8 cellular contexts compared by ENCODE assay signal in genomic region chr6:35258858-35259193, GRCh38. TPM values are rescaled to one million over a fixed set of nuclear protein-coding genes. Genes with fewer than 3 reads are reported as not detected.
DNase-seq lines count a peak whose midpoint lies in the region; ATAC-seq, FAIRE-seq and TF ChIP-seq lines count a peak whose summit lies in the region.

No MANE protein-coding gene starts in this region.

- no peak for TF ChIP-seq CTCF in HCT116 (IDR thresholded peaks at IDR 0.05 in 2 of 3, conservative IDR thresholded peaks at IDR 0.05 in 1 of 3; ENCODE audit: borderline replicate concordance in 1 of 3, insufficient read depth in 1 of 3, low read depth in 2 of 3, low read length in 2 of 3)
- TF ChIP-seq CTCF in GM12878 (IDR thresholded peaks at IDR 0.05 in 2 of 3, conservative IDR thresholded peaks at IDR 0.05 in 1 of 3; ENCODE audit: control insufficient read depth in 2 of 3, extremely low read depth in 1 of 3, insufficient read depth in 1 of 3, low read depth in 3 of 3, low read length in 3 of 3) = no peak
- no peak for TF ChIP-seq CTCF in kidney (IDR thresholded peaks at IDR 0.05; ENCODE audit: borderline replicate concordance, extremely low read depth, insufficient read depth)

- POLR2A ChIA-PET in HCT116 (lab: Charles Lee) (interaction anchor here (1.1 kb wide), 1 partner anchor 8 kb away, joined by 4 read pairs; no protein-coding TSS in a partner anchor), GM12878 (lab: Charles Lee) (interaction anchor here (0.9 to 2.9 kb wide), 6 partner anchors 9 to 45 kb away, joined by 3 to 10 read pairs (median 5); partner anchors contain the start of gene DEF6)

- H3K9me3 ChIP-seq in HCT116 (ENCODE audit: control insufficient read depth in 1 of 2, insufficient read depth in 1 of 2, low read depth in 1 of 2, low read length in 2 of 2) (no peaks in the 10 kb centered on the region), GM12878 (replicated peaks; ENCODE audit: control insufficient read depth, insufficient read depth, low read length) (no peaks in the 10 kb centered on the region), kidney (ENCODE audit: control insufficient read depth in 1 of 2, low read length in 2 of 2) (no peaks in the 10 kb centered on the region)

- H3K4me1 ChIP-seq in HCT116 (ENCODE audit: control insufficient read depth in 1 of 2, insufficient read depth in 2 of 2, low read length in 2 of 2) = peaks cover 20 to 40% of the 10 kb centered on the region in 2 experiments
- H3K4me1 ChIP-seq in GM12878 (ENCODE audit: control insufficient read depth, insufficient read depth, low read length) = no peaks in the 10 kb centered on the region; the same call in 1 of the 2 replicates
- peaks cover 5 to 12% of the 10 kb centered on the region in 2 donors for H3K4me1 ChIP-seq in kidney (ENCODE audit: control insufficient read depth in 1 of 2, insufficient read depth in 1 of 2, low read depth in 1 of 2, low read length in 2 of 2)

- H3K27ac ChIP-seq in HCT116 (ENCODE audit: low read depth, low read length) (peak overlapping the region; percentile 63), GM12878 (ENCODE audit: control insufficient read depth, insufficient read depth) (peak overlapping the region; percentile 85), kidney (ENCODE audit: low read depth in 2 of 2, low read length in 2 of 2) (peak overlapping the region; percentile 80 to 96)

- in situ Hi-C loops in GM12878 (cut with MboI) = no loop called here

- no peaks in the 10 kb centered on the region for H3K9me2 ChIP-seq in HCT116 (ENCODE audit: insufficient read depth)

- H3K9ac ChIP-seq in HCT116 (ENCODE audit: low read length) (peak overlapping the region; percentile 86), GM12878 (ENCODE audit: control insufficient read depth, insufficient read depth, low read length) (peak overlapping the region; percentile 84), kidney (ENCODE audit: low read length in 2 of 2) (peak overlapping the region; percentile 44 to 95)

- H3K27me3 ChIP-seq in HCT116 (ENCODE audit: insufficient read depth, low read length) (no peaks in the 10 kb centered on the region), GM12878 (replicated peaks in 1 of 2; ENCODE audit: control insufficient read depth in 2 of 2, insufficient read depth in 2 of 2, low read length in 1 of 2) (no peaks in the 10 kb centered on the region)

- RAD21 ChIA-PET in HCT116 (lab: Charles Lee; ENCODE audit: low non-redundant PET in 1 of 2, low total read pairs in 2 of 2, uncharacterized antibody in 2 of 2, unreplicated experiment in 2 of 2) (no interaction called here), GM12878 (lab: Charles Lee; ENCODE audit: unreplicated experiment) (interaction anchor here (1.0 to 1.7 kb wide), 5 partner anchors 40 to 69 kb away, joined by 3 to 9 read pairs (median 5); no protein-coding TSS in a partner anchor)

- H3K4me2 ChIP-seq in HCT116 (ENCODE audit: low read length) (peak overlapping the region; percentile 95), GM12878 (ENCODE audit: control insufficient read depth, insufficient read depth) (peak overlapping the region; percentile 87)

- H4K20me1 ChIP-seq in HCT116 (ENCODE audit: insufficient read depth) (no peaks in the 10 kb centered on the region), GM12878 (ENCODE audit: control insufficient read depth, insufficient read depth) (no peaks in the 10 kb centered on the region)

- CTCF ChIA-PET in HCT116 (lab: Charles Lee) (interaction anchor here (0.9 to 1.2 kb wide), 4 partner anchors 18 to 479 kb away, joined by 3 to 4 read pairs (median 4); partner anchors contain the start of gene ARMC12), GM12878 (lab: Yijun Ruan, JAX) (interaction anchor here (0.9 to 5.0 kb wide), 8 partner anchors 11 to 191 kb away, joined by 3 to 52 read pairs (median 6); partner anchors contain the start of gene DEF6)

- no peak for TF ChIP-seq POLR2A in HCT116 (IDR thresholded peaks at IDR 0.05; ENCODE audit: borderline replicate concordance, extremely low read depth, insufficient read depth, insufficient read length)
- no peak for TF ChIP-seq POLR2A in GM12878 (IDR thresholded peaks at IDR 0.05; ENCODE audit: low read depth, low read length)

- DNase-seq in NCI-H1436 (lab: John Stamatoyannopoulos, UW) (peak; percentile 62), NCI-H1436 treated with DMSO at 0.1 percent for 48 hours (lab: John Stamatoyannopoulos, UW) (no peak), HCT116 (ENCODE audit: low read depth, low spot score) (peak; percentile 32), NCI-H69 (lab: John Stamatoyannopoulos, UW) (peak; percentile 89), GM12878 (ENCODE audit: low read depth, low spot score) (no peak), kidney (no peak)
- peak; percentile 19 to 35 for DNase-seq in stimulated activated CD8-positive, alpha-beta memory T cell treated with anti-CD3 and anti-CD28 coated beads, Interleukin-15, amount 100 ng/mL, for 48 hours (ENCODE audit: low read depth in 2 of 2)

- BruUV-seq in HCT116 (replicated peaks; lab: Mats Ljungman, UMichigan) = TSS peak; percentile 77
- BruUV-seq in GM12878 (replicated peaks; lab: Mats Ljungman, UMichigan) = no TSS peak

- FAIRE-seq in GM12878 (lab: Jason Lieb, UNC) (no peak), kidney (lab: Jason Lieb, UNC) (no peak)

- no peaks in the 10 kb centered on the region for H3K36me3 ChIP-seq in HCT116 (ENCODE audit: control insufficient read depth in 1 of 2, insufficient read depth in 2 of 2, low read length in 2 of 2)
- no peaks in the 10 kb centered on the region for H3K36me3 ChIP-seq in GM12878 (ENCODE audit: control insufficient read depth in 2 of 2, insufficient read depth in 2 of 2, low read length in 1 of 2)
- no peaks in the 10 kb centered on the region for H3K36me3 ChIP-seq in kidney (ENCODE audit: control insufficient read depth in 1 of 2, insufficient read depth in 2 of 2, low read length in 2 of 2)

- no peak for TF ChIP-seq EP300 in GM12878 (IDR thresholded peaks at IDR 0.05; ENCODE audit: borderline replicate concordance in 1 of 2, control insufficient read depth in 1 of 2, low read depth in 2 of 2, low read length in 2 of 2)

- peak; percentile 32 for ATAC-seq in HCT116
- ATAC-seq in GM12878 = peak; percentile 23
- ATAC-seq in HG03521 (IDR thresholded peaks at IDR 0.05; ENCODE audit: unreplicated experiment) = no peak

- TF ChIP-seq RAD21 in HCT116 (IDR thresholded peaks at IDR 0.05; ENCODE audit: low read depth) (no peak), GM12878 (IDR thresholded peaks at IDR 0.05; ENCODE audit: insufficient read depth, low read depth, low read length) (no peak)

- peak overlapping the region; percentile 68 to 77 for H3K4me3 ChIP-seq in HCT116 (replicated peaks in 1 of 2; ENCODE audit: low read depth in 1 of 2, low read length in 2 of 2)
- H3K4me3 ChIP-seq in GM12878 = peak overlapping the region; percentile 70
- peak overlapping the region; percentile 88 to 96 for H3K4me3 ChIP-seq in kidney (ENCODE audit: low read length in 2 of 2)

- 1% methylated on average over 20 of the region's 20 CpGs for WGBS in GM12878 (ENCODE audit: insufficient coverage, insufficient replicate concordance, low lambda C conversion rate, missing lambda C conversion rate)

- H3K79me2 ChIP-seq in HCT116 (ENCODE audit: insufficient read depth, low read length) = peaks cover 36% of the 10 kb centered on the region
- H3K79me2 ChIP-seq in GM12878 (ENCODE audit: control insufficient read depth, insufficient read depth, low read length) = peaks cover 23% of the 10 kb centered on the region

- intact Hi-C loops in HCT116 (cut with micrococcal nuclease) (no loop called here), GM12878 (cut with micrococcal nuclease; ENCODE audit: unreplicated experiment) (no loop called here), kidney (cut with DNase I) (no loop called here)

- H2AFZ ChIP-seq in HCT116 (ENCODE audit: low read depth, low read length, poor library complexity, severe bottlenecking) (no peak overlapping the region), GM12878 (ENCODE audit: control insufficient read depth, low read depth, low read length) (peak overlapping the region; percentile 99)

- SMC1A ChIA-PET in GM12878 (lab: Charles Lee; ENCODE audit: uncharacterized antibody, unreplicated experiment) = interaction anchor here (0.7 to 1.3 kb wide), 4 partner anchors 10 to 362 kb away, joined by 3 read pairs; no protein-coding TSS in a partner anchor

RNA-seq across cellular contexts. Expression of gene ZNF76, which starts 0.7 kb away (rescaled TPM):
- 47.5 TPM for total RNA-seq in HCT116 (2021; ENCODE audit: unreplicated experiment)
- polyA plus RNA-seq in HCT116 (2012) = 40.7 and 42.9 TPM in 2 replicates
- total RNA-seq in GM12878 (2013; cell fraction: nucleolus; rRNA removed) = 66.2 and 84.5 TPM in 2 replicates
- total RNA-seq in GM12878 (2014; rRNA removed) = 23.1 and 29.5 TPM in 2 replicates
- total RNA-seq in GM12878 (2014; rRNA removed; fragmentation: Illumina TruSeq; extraction: Trizol) = 12.4 and 13.5 TPM in 2 replicates
- 29.3 and 35.8 TPM in 2 replicates for total RNA-seq in GM12878 (2021)
- polyA plus RNA-seq in GM12878 (2011; ENCODE audit: low read depth) = 12.0 TPM
- 16.1 and 25.9 TPM in 2 replicates for polyA plus RNA-seq in GM12878 (2011; rRNA removed)
- polyA plus RNA-seq in GM12878 (2011; cell fraction: cytosol; rRNA removed) = 21.1 and 27.7 TPM in 2 replicates
- 166 and 175 TPM in 2 replicates for polyA plus RNA-seq in GM12878 (2011; cell fraction: nucleus; rRNA removed)
- polyA plus RNA-seq in GM12878 (2012) = 25.4 and 32.4 TPM in 2 replicates
- 19.9 and 23.5 TPM in 2 replicates for polyA plus RNA-seq in GM12878 (2014; fragmentation: Illumina TruSeq; extraction: Trizol)
- 1 to 10 TPM; 2.8 to 3.1 TPM for polyA plus RNA-seq in GM12878 (2014; fragmentation: Nextera tagmentation; extraction: Ambion mirVana)
- 40.5 and 41.0 TPM in 2 replicates for polyA plus RNA-seq in GM12878 (2014; rRNA removed)
- polyA plus RNA-seq in GM12878 (2016; fragmentation: Nextera tagmentation; extraction: Ambion mirVana) = 10 to 100 TPM; 23.7 to 25.8 TPM
- polyA minus RNA-seq in GM12878 (2011; rRNA and poly(A)+ RNA removed) = 37.5 and 38.8 TPM in 2 replicates
- 6.4 and 6.7 TPM in 2 replicates for polyA minus RNA-seq in GM12878 (2011; cell fraction: cytosol; rRNA and poly(A)+ RNA removed)
- 23.8 and 29.1 TPM in 2 replicates for polyA minus RNA-seq in GM12878 (2011; cell fraction: nucleus; rRNA and poly(A)+ RNA removed)
- total RNA-seq in kidney = 49.2 TPM
- 29.1 TPM for polyA plus RNA-seq in kidney (ENCODE audit: insufficient read depth, low read depth, low replicate concordance)

RNA-seq across cellular contexts. Expression of gene DEF6, which starts 38.8 kb away (rescaled TPM):
- total RNA-seq in HCT116 (2021; ENCODE audit: unreplicated experiment) = 40.4 TPM
- polyA plus RNA-seq in HCT116 (2012) = 43.4 and 50.8 TPM in 2 replicates
- 29.5 and 31.1 TPM in 2 replicates for total RNA-seq in GM12878 (2013; cell fraction: nucleolus; rRNA removed)
- 51.1 and 55.3 TPM in 2 replicates for total RNA-seq in GM12878 (2014; rRNA removed)
- 26.9 and 29.3 TPM in 2 replicates for total RNA-seq in GM12878 (2014; rRNA removed; fragmentation: Illumina TruSeq; extraction: Trizol)
- 58.1 and 66.3 TPM in 2 replicates for total RNA-seq in GM12878 (2021)
- 14.7 TPM for polyA plus RNA-seq in GM12878 (2011; ENCODE audit: low read depth)
- polyA plus RNA-seq in GM12878 (2011; rRNA removed) = 26.1 and 42.3 TPM in 2 replicates
- 52.1 and 69.4 TPM in 2 replicates for polyA plus RNA-seq in GM12878 (2011; cell fraction: cytosol; rRNA removed)
- polyA plus RNA-seq in GM12878 (2011; cell fraction: nucleus; rRNA removed) = 108 and 140 TPM in 2 replicates
- 35.5 and 37.3 TPM in 2 replicates for polyA plus RNA-seq in GM12878 (2012)
- polyA plus RNA-seq in GM12878 (2014; fragmentation: Illumina TruSeq; extraction: Trizol) = 9.3 and 21.6 TPM in 2 replicates
- polyA plus RNA-seq in GM12878 (2014; fragmentation: Nextera tagmentation; extraction: Ambion mirVana) = 1 to 10 TPM; 3.3 to 5.1 TPM
- 59.8 and 72.1 TPM in 2 replicates for polyA plus RNA-seq in GM12878 (2014; rRNA removed)
- polyA plus RNA-seq in GM12878 (2016; fragmentation: Nextera tagmentation; extraction: Ambion mirVana) = 10 to 100 TPM; 59.9 to 69.5 TPM
- polyA minus RNA-seq in GM12878 (2011; rRNA and poly(A)+ RNA removed) = 34.4 and 55.3 TPM in 2 replicates
- 20.3 and 20.8 TPM in 2 replicates for polyA minus RNA-seq in GM12878 (2011; cell fraction: cytosol; rRNA and poly(A)+ RNA removed)
- 24.4 and 32.3 TPM in 2 replicates for polyA minus RNA-seq in GM12878 (2011; cell fraction: nucleus; rRNA and poly(A)+ RNA removed)
- 16.3 TPM for total RNA-seq in kidney
- 2.7 TPM for polyA plus RNA-seq in kidney (ENCODE audit: insufficient read depth, low read depth, low replicate concordance)

RNA-seq across cellular contexts. Expression of gene SCUBE3, which starts 45.1 kb away (rescaled TPM):
- total RNA-seq in HCT116 (2021; ENCODE audit: unreplicated experiment) = 0.05 TPM
- polyA plus RNA-seq in HCT116 (2012) = 0.02 and 0.04 TPM in 2 replicates
- not detected in 2 replicates for total RNA-seq in GM12878 (2013; cell fraction: nucleolus; rRNA removed)
- total RNA-seq in GM12878 (2014; rRNA removed) = under 0.01 TPM in 2 replicates
- not detected in 2 replicates for total RNA-seq in GM12878 (2014; rRNA removed; fragmentation: Illumina TruSeq; extraction: Trizol)
- total RNA-seq in GM12878 (2021) = not detected in 2 replicates
- polyA plus RNA-seq in GM12878 (2011; ENCODE audit: low read depth) = 0.08 TPM
- not detected in 2 replicates for polyA plus RNA-seq in GM12878 (2011; rRNA removed)
- under 0.01 TPM in 1 of 2 replicates, not detected in the other for polyA plus RNA-seq in GM12878 (2011; cell fraction: cytosol; rRNA removed)
- 0.01 TPM in 1 of 2 replicates, not detected in the other for polyA plus RNA-seq in GM12878 (2011; cell fraction: nucleus; rRNA removed)
- polyA plus RNA-seq in GM12878 (2012) = 0.07 and 0.08 TPM in 2 replicates
- not detected in 2 replicates for polyA plus RNA-seq in GM12878 (2014; fragmentation: Illumina TruSeq; extraction: Trizol)
- polyA plus RNA-seq in GM12878 (2014; fragmentation: Nextera tagmentation; extraction: Ambion mirVana) = under 1 TPM; 0.04 to 0.10 TPM
- 0.01 TPM in 1 of 2 replicates, not detected in the other for polyA plus RNA-seq in GM12878 (2014; rRNA removed)
- under 1 TPM; 0.19 to 0.20 TPM for polyA plus RNA-seq in GM12878 (2016; fragmentation: Nextera tagmentation; extraction: Ambion mirVana)
- polyA minus RNA-seq in GM12878 (2011; rRNA and poly(A)+ RNA removed) = not detected in 2 replicates
- not detected in 2 replicates for polyA minus RNA-seq in GM12878 (2011; cell fraction: cytosol; rRNA and poly(A)+ RNA removed)
- polyA minus RNA-seq in GM12878 (2011; cell fraction: nucleus; rRNA and poly(A)+ RNA removed) = not detected in 2 replicates
- 4.5 TPM for total RNA-seq in kidney
- polyA plus RNA-seq in kidney (ENCODE audit: insufficient read depth, low read depth, low replicate concordance) = 2.5 TPM

Comparison
In these comparisons a context has a peak if more than half of its experiments do, and no peak if none do; other contexts are left out.
1. DNase-seq: peak in NCI-H1436 (single experiment), HCT116 (single experiment), NCI-H69 (single experiment) and stimulated activated CD8-positive, alpha-beta memory T cell treated with anti-CD3 and anti-CD28 coated beads, Interleukin-15, amount 100 ng/mL, for 48 hours (2 of 2); none in NCI-H1436 treated with DMSO at 0.1 percent for 48 hours (single experiment), GM12878 (single experiment) and kidney (single experiment).
2. Peak in every context shown above with its lines, with median percentiles within 50 percentile points of each other: H3K27ac ChIP-seq, H3K4me3 ChIP-seq and H3K9ac ChIP-seq.